Comparison of ENCODE assay signal across 9 cellular contexts in genomic region chr21:29958035-29958434, GRCh38. TPM values are rescaled to one million over a fixed set of nuclear protein-coding genes. Genes with fewer than 3 reads are reported as not detected.
"Had no signal": no experiment of that assay in that cellular context is flagged by ENCODE, and none has a peak within 500 bp of the region (broad histone marks: within the 10 kb centered on the region; RNA-seq: fewer than 3 reads in every experiment).

No MANE protein-coding gene starts in this region.

RNA-seq across cellular contexts. Expression of gene GRIK1, which starts 18.2 kb away (rescaled TPM):
- total RNA-seq: PC-3, PC-9, Right ventricle myocardium inferior, Right ventricle myocardium superior, RPMI7951, SJCRH30, SJSA1, T-cell had no signal
- polyA plus RNA-seq: SK-N-SH had no signal
